In genomic region chr1:10694274-10694632, GRCh38 we compare ENCODE assay signal across 8 cellular contexts.
DNase-seq lines count a peak whose midpoint lies in the region; ATAC-seq and TF ChIP-seq lines count a peak whose summit lies in the region.

No MANE protein-coding gene starts in this region.

- no peak for TF ChIP-seq CTCF in GM12875 (IDR thresholded peaks at IDR 0.05; ENCODE audit: borderline replicate concordance, insufficient read depth, low read depth, low read length)
- TF ChIP-seq CTCF in left ventricle myocardium inferior (IDR thresholded peaks at IDR 0.05; ENCODE audit: borderline replicate concordance): no peak

- peak overlapping the region; percentile 84 for H3K27ac ChIP-seq in left ventricle myocardium inferior (replicated peaks)
- H3K27ac ChIP-seq in skin epidermis: peak overlapping the region in 11 of 21 experiments; percentile 57 to 95 (median 91)

- ATAC-seq in HG02588 (IDR thresholded peaks at IDR 0.05; ENCODE audit: unreplicated experiment) (peak; percentile 42), GM18861 (IDR thresholded peaks at IDR 0.05; ENCODE audit: unreplicated experiment) (no peak)

- no peaks in the 10 kb centered on the region for H3K27me3 ChIP-seq in left ventricle myocardium inferior (ENCODE audit: low read depth)

- H3K9me3 ChIP-seq in left ventricle myocardium inferior (replicated peaks): no peaks in the 10 kb centered on the region

- DNase-seq in NCI-H446 treated with DMSO at 0.1 percent for 48 hours (lab: John Stamatoyannopoulos, UW) (peak; percentile 14), activated gamma-delta T cell treated with Interleukin-2 at 50 U/mL for 16 hours (peak; percentile 46), left ventricle myocardium inferior (no peak), SIG-M5 (lab: John Stamatoyannopoulos, UW) (no peak)

- H3K36me3 ChIP-seq in left ventricle myocardium inferior: no peaks in the 10 kb centered on the region

- intact Hi-C loops in left ventricle myocardium inferior (cut with micrococcal nuclease): no loop called here

- H3K4me1 ChIP-seq in left ventricle myocardium inferior: peaks cover 76% of the 10 kb centered on the region

- H3K4me3 ChIP-seq in GM12875 (ENCODE audit: low read depth, low read length): peak overlapping the region; percentile 66
- H3K4me3 ChIP-seq in left ventricle myocardium inferior: peak overlapping the region; percentile 79
- peak overlapping the region; percentile 47 to 88 (median 63) for H3K4me3 ChIP-seq in skin epidermis

Comparison
In these comparisons a context has a peak if more than half of its experiments do, and no peak if none do; other contexts are left out.
1. DNase-seq: peak in NCI-H446 treated with DMSO at 0.1 percent for 48 hours (single experiment) and activated gamma-delta T cell treated with Interleukin-2 at 50 U/mL for 16 hours (single experiment); none in left ventricle myocardium inferior (single experiment) and SIG-M5 (single experiment).
2. Peak in every context shown above with its lines, with median percentiles within 50 percentile points of each other: H3K4me3 ChIP-seq.